ENCODE assay signal across 8 cellular contexts in the genomic region with DNA sequence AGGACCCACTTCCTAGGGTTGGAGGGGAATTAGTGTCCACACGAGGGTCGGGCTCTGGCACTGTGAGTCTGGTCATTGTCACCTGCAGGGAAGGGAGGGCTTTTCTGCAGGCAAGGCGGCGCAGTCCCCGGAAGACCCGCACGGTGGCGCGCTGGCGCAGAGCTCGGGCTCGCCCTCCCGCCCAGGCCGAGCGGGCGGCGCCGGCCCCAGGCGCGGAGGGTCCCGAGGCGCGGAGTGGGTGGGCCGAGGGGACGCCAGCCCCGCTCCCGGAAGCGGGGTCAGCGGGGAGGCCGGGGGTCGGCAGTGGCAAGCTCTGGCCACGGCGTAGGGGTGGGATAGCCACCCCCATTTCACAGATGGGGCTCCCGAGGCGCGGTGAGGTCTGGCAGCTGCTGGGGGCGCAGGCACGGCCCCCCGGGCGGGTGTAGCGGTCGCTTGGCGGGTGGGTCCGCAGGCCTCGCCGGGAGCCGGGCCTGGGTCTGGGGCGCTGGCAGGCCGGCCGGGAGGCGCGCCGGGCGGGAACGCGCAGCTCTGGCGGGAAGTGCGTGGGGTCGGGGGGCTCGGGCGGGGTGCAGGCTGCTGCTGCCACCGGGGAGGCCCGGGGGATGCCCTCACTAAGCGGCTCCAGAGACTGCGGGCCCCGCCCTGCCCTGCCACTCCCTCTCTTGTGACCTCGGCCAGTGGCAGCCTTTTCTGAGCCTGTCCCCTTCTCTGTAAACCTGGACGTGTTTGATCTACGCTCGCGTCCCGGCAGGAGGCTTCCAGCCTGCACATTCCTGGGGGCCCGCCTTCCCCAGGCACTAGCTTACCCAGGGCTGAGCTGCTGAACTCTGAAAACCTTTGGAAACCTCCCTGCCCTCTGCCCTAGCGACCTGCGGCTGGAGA. TPM values are rescaled to one million over a fixed set of nuclear protein-coding genes. Genes with fewer than 3 reads are reported as not detected.
A peak's percentile ranks its signal among the peaks of the same experiment; 100 is the strongest.
DNase-seq lines count a peak whose midpoint lies in the region; ATAC-seq lines count a peak whose summit lies in the region.

No MANE protein-coding gene starts in this region.

- WGBS in ectodermal cell, 2 experiments, result 1 to 2% methylated on average over 75 of the region's 75 CpGs

- H3K27ac ChIP-seq in CD8-positive, alpha-beta memory T cell (ENCODE audit: low read depth, low read length), result no peak overlapping the region
- H3K27ac ChIP-seq in ectodermal cell (ENCODE audit: insufficient read depth, low read depth, low read length, poor library complexity, severe bottlenecking), result peak overlapping the region; percentile 44

- H3K4me3 Mint-ChIP-seq in CD8-positive, alpha-beta memory T cell, result peak overlapping the region in 4 of 7 donors; percentile 40 to 62 (median 54)

- no peaks in the 10 kb centered on the region for H3K9me3 ChIP-seq in CD8-positive, alpha-beta memory T cell (ENCODE audit: low read length)
- H3K9me3 ChIP-seq in ectodermal cell (ENCODE audit: control insufficient read depth, low read length), result no peaks in the 10 kb centered on the region

- ATAC-seq in GM21737 (IDR thresholded peaks at IDR 0.05; ENCODE audit: unreplicated experiment), result peak; percentile 72

- POLR2A ChIA-PET in CD8-positive, alpha-beta memory T cell (lab: Charles Lee), result no interaction called here

- H3K4me1 Mint-ChIP-seq in CD8-positive, alpha-beta memory T cell, result peaks cover 0 to 3% (median 2%) of the 10 kb centered on the region in 3 donors

- no peak overlapping the region for H3K4me3 ChIP-seq in CD8-positive, alpha-beta memory T cell (ENCODE audit: low read length)
- H3K4me3 ChIP-seq in ectodermal cell (ENCODE audit: insufficient read depth, low read depth, low read length), result peak overlapping the region; percentile 57

- DNase-seq in CD8-positive, alpha-beta memory T cell, result peak; percentile 33 to 63 (median 55)
- DNase-seq in NCI-H146 (lab: John Stamatoyannopoulos, UW) (peak; percentile 15), lung microvascular endothelial cell (ENCODE audit: low read depth in 2 of 2) (peak; percentile 52 to 78), GF-D8 (lab: John Stamatoyannopoulos, UW) (no peak)
- peak; percentile 49 to 60 for DNase-seq in activated CD4-positive, alpha-beta T cell treated with anti-CD3 and anti-CD28 coated beads, Interleukin-2, amount 50 U/mL, for 24 hours (ENCODE audit: low read depth in 1 of 2, low spot score in 1 of 2)
- DNase-seq in stimulated activated CD8-positive, alpha-beta memory T cell treated with anti-CD3 and anti-CD28 coated beads, Interleukin-12 subunit alpha, Interleukin-12 subunit beta, amount 100 ng/mL, for 4 hours (ENCODE audit: low read depth), result peak; percentile 32

- CTCF ChIA-PET in CD8-positive, alpha-beta memory T cell (lab: Charles Lee), result interaction anchor here (0.8 to 2.3 kb wide), 11 partner anchors 9 to 167 kb away, joined by 3 to 9 read pairs (median 6); no protein-coding TSS in a partner anchor

- H3K27me3 ChIP-seq in CD8-positive, alpha-beta memory T cell (ENCODE audit: insufficient read depth, low read length, poor library complexity, severe bottlenecking), result no peaks in the 10 kb centered on the region
- H3K27me3 ChIP-seq in ectodermal cell (ENCODE audit: control insufficient read depth, insufficient read depth, low read length, poor library complexity, severe bottlenecking), result no peaks in the 10 kb centered on the region

- H3K36me3 ChIP-seq in CD8-positive, alpha-beta memory T cell (ENCODE audit: insufficient read depth, low read length), result no peaks in the 10 kb centered on the region
- no peaks in the 10 kb centered on the region for H3K36me3 ChIP-seq in ectodermal cell (ENCODE audit: control insufficient read depth, insufficient read depth, low read length)

- H3K4me1 ChIP-seq in CD8-positive, alpha-beta memory T cell (ENCODE audit: insufficient read depth, low read length), result no peaks in the 10 kb centered on the region
- H3K4me1 ChIP-seq in ectodermal cell (ENCODE audit: control insufficient read depth, insufficient read depth, low read length), result peaks cover 10% of the 10 kb centered on the region

- H3K27me3 Mint-ChIP-seq in CD8-positive, alpha-beta memory T cell, result peaks cover 19 to 46% of the 10 kb centered on the region in 2 donors

- no peaks in the 10 kb centered on the region for H3K9me3 Mint-ChIP-seq in CD8-positive, alpha-beta memory T cell

- no peak overlapping the region for H3K27ac Mint-ChIP-seq in CD8-positive, alpha-beta memory T cell

- H3K36me3 Mint-ChIP-seq in CD8-positive, alpha-beta memory T cell, result no peaks in the 10 kb centered on the region

RNA-seq across cellular contexts. Expression of gene CYP46A1, which starts 46.1 kb away (rescaled TPM):
- total RNA-seq in CD8-positive, alpha-beta memory T cell, result under 1 TPM; 0.07 to 0.20 TPM
- polyA plus RNA-seq in CD8-positive, alpha-beta memory T cell, result not detected
- polyA plus RNA-seq in ectodermal cell (2013, experiment 1 of 4), result 4.0 TPM
- polyA plus RNA-seq in ectodermal cell (2013, experiment 2 of 4), result 3.3 TPM
- 3.4 TPM for polyA plus RNA-seq in ectodermal cell (2013, experiment 3 of 4)
- 3.2 TPM for polyA plus RNA-seq in ectodermal cell (2013, experiment 4 of 4)
- under 0.01 TPM in 2 replicates for total RNA-seq in lung microvascular endothelial cell
